8 cellular contexts compared by ENCODE assay signal in the genomic region with DNA sequence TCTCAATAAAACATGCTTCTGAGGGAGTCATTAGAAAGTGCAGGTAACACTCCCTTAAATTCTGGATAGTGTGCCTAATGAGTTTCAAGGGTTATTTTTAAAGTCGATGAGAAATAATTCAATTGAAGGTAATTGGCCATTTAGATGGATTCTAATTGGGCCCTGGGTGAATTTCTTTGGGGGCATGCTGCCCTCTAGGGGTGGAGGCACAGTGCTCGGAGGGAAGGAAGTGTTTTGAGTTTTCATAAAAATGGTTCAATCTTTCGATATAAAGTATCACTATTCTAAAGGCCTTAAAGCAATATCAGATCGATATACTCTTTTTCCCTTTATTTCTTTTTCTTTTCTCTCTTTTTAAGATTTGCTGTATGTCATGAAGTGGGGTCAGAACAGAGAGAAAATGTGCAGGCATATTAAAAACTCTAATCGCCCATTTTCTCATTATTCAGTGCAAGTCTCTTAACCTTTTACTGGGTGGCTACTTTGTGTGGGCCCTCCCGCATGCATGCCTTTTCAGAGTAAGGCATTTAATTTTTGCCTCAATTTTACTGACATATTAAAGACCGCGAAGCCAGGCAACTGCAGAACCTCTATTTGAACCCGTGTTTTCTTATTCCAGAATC. TPM values are rescaled to one million over a fixed set of nuclear protein-coding genes. Genes with fewer than 3 reads are reported as not detected.
DNase-seq lines count a peak whose midpoint lies in the region; ATAC-seq and TF ChIP-seq lines count a peak whose summit lies in the region.

No MANE protein-coding gene starts in this region.

- H3K27me3 ChIP-seq in Panc1 (ENCODE audit: control insufficient read depth, insufficient read depth, low read length) (no peaks in the 10 kb centered on the region), endodermal cell (ENCODE audit: control insufficient read depth, insufficient read depth, low read length, poor library complexity, severe bottlenecking) (peaks cover 76% of the 10 kb centered on the region), aorta (ENCODE audit: control insufficient read depth in 1 of 2, insufficient read depth in 2 of 2, low read length in 1 of 2) (no peaks in the 10 kb centered on the region), uterus (peaks cover 0 to 4% of the 10 kb centered on the region in 2 donors)

- intact Hi-C loops in Panc1 (cut with micrococcal nuclease; ENCODE audit: unreplicated experiment), result loop anchor here (10.0 kb wide), 1 partner anchor 182 kb away; no protein-coding TSS in a partner anchor
- intact Hi-C loops in aorta (cut with DNase I), result loop anchor here in 1 of 2 donors (5.0 kb wide), 1 partner anchor 590 kb away; no protein-coding TSS in a partner anchor
- intact Hi-C loops in uterus (cut with DNase I; ENCODE audit: low total_unique reads), result no loop called here

- CTCF ChIA-PET in Panc1 (lab: Charles Lee), result no interaction called here

- TF ChIP-seq POLR2A in uterus (IDR thresholded peaks at IDR 0.05), result no peak

- DNase-seq in NCI-H187 (lab: John Stamatoyannopoulos, UW) (peak; percentile 54 to 56), NCI-H187 treated with DMSO at 0.1 percent for 48 hours (lab: John Stamatoyannopoulos, UW) (no peak), HPDE6-E6E7 (ENCODE audit: extremely low spot score) (peak; percentile 49), Panc1 (ENCODE audit: low read depth, low spot score) (no peak), endodermal cell (peak; percentile 75), pons (ENCODE audit: low spot score) (peak; percentile 59), aorta (no peak), uterus (no peak)

- peaks cover 48% of the 10 kb centered on the region for H3K27me3 Mint-ChIP-seq in endodermal cell (ENCODE audit: insufficient read depth)

- no peaks in the 10 kb centered on the region for H3K36me3 ChIP-seq in Panc1 (ENCODE audit: control insufficient read depth, insufficient read depth, low read length)
- no peaks in the 10 kb centered on the region for H3K36me3 ChIP-seq in endodermal cell (ENCODE audit: control insufficient read depth, insufficient read depth, low read length)
- H3K36me3 ChIP-seq in aorta (ENCODE audit: control insufficient read depth in 1 of 2, insufficient read depth in 2 of 2, low read length in 1 of 2), result no peaks in the 10 kb centered on the region
- no peaks in the 10 kb centered on the region for H3K36me3 ChIP-seq in uterus

- H3K9ac ChIP-seq in endodermal cell (ENCODE audit: extremely low read depth, low read length, poor library complexity, severe bottlenecking), result no peak overlapping the region

- in situ Hi-C loops in Panc1 (cut with HindIII; ENCODE audit: low pct_unique_long_range_greater_than_20kb, low sequenced_read_pairs), result no loop called here

- H3K4me3 Mint-ChIP-seq in endodermal cell, result no peak overlapping the region

- 55 to 68% methylated on average over 3 to 9 of the region's 9 CpGs for WGBS in endodermal cell (ENCODE audit: insufficient coverage in 1 of 2, insufficient read length in 1 of 2), 2 experiments
- whole genome bisulfite sequencing in aorta, 2 donors, result 61 to 65% methylated on average over 9 of the region's 9 CpGs

- POLR2A ChIA-PET in Panc1 (lab: Charles Lee), result no interaction called here

- H3K9me3 ChIP-seq in Panc1 (ENCODE audit: control insufficient read depth, insufficient read depth, low read depth, low read length) (no peaks in the 10 kb centered on the region), endodermal cell (ENCODE audit: control insufficient read depth, low read length) (no peaks in the 10 kb centered on the region), aorta (ENCODE audit: control insufficient read depth, low read length) (no peaks in the 10 kb centered on the region), uterus (no peaks in the 10 kb centered on the region)

- H3K36me3 Mint-ChIP-seq in endodermal cell (ENCODE audit: low read depth), result no peaks in the 10 kb centered on the region

- no peaks in the 10 kb centered on the region for H3K4me1 ChIP-seq in Panc1 (ENCODE audit: control insufficient read depth, insufficient read depth, low read length)
- no peaks in the 10 kb centered on the region for H3K4me1 ChIP-seq in endodermal cell (ENCODE audit: control insufficient read depth, insufficient read depth, low read length)
- no peaks in the 10 kb centered on the region for H3K4me1 ChIP-seq in aorta (ENCODE audit: control insufficient read depth in 1 of 2, insufficient read depth in 2 of 2, low read length in 2 of 2)
- no peaks in the 10 kb centered on the region for H3K4me1 ChIP-seq in uterus

- H3K27ac Mint-ChIP-seq in endodermal cell, result no peak overlapping the region

- no peaks in the 10 kb centered on the region for H3K9me3 Mint-ChIP-seq in endodermal cell

- BruUV-seq in Panc1 (replicated peaks; lab: Mats Ljungman, UMichigan), result no TSS peak

- no peak for ATAC-seq in Panc1
- no peak for ATAC-seq in aorta (ENCODE audit: low FRiP score)

- H3K4me1 Mint-ChIP-seq in endodermal cell, result peaks cover 3% of the 10 kb centered on the region

- TF ChIP-seq CTCF in Panc1 (IDR thresholded peaks at IDR 0.05) (peak; percentile 80), endodermal cell (conservative IDR thresholded peaks at IDR 0.05) (peak; percentile 96), uterus (IDR thresholded peaks at IDR 0.05) (peak in 2 of 4 experiments; percentile 13 to 19)

- H3K27ac ChIP-seq in Panc1 (ENCODE audit: low read length), result no peak overlapping the region
- no peak overlapping the region for H3K27ac ChIP-seq in endodermal cell (ENCODE audit: low read depth, low read length)
- H3K27ac ChIP-seq in aorta (ENCODE audit: low read depth in 1 of 2, low read length in 2 of 2), result no peak overlapping the region
- no peak overlapping the region for H3K27ac ChIP-seq in uterus

- H3K4me3 ChIP-seq in Panc1 (ENCODE audit: low read depth in 2 of 2, low read length in 2 of 2), result no peak overlapping the region
- no peak overlapping the region for H3K4me3 ChIP-seq in endodermal cell (ENCODE audit: low read length)
- H3K4me3 ChIP-seq in aorta (ENCODE audit: low read length in 2 of 2), result no peak overlapping the region
- H3K4me3 ChIP-seq in uterus, result no peak overlapping the region

RNA-seq across cellular contexts. Expression of a gene that starts 25.5 kb away (rescaled TPM):
- total RNA-seq in Panc1 (2021; ENCODE audit: unreplicated experiment), result 0.18 TPM
- 0.23 TPM for polyA plus RNA-seq in Panc1 (2012; ENCODE audit: insufficient read length)
- under 1 TPM in 1 of 2 donors, not detected in 1; 0.77 TPM for total RNA-seq in endodermal cell
- 0.18 TPM for polyA plus RNA-seq in endodermal cell (2013, experiment 1 of 2)
- not detected for polyA plus RNA-seq in endodermal cell (2013, experiment 2 of 2)
- total RNA-seq in aorta, result not detected
- not detected for polyA plus RNA-seq in aorta
- total RNA-seq in uterus, result under 1 TPM in 1 of 4 donors, not detected in 3; 0.46 TPM

RNA-seq across cellular contexts. Expression of a gene that starts 36.9 kb away (rescaled TPM):
- 0.13 TPM for total RNA-seq in Panc1 (2021; ENCODE audit: unreplicated experiment)
- polyA plus RNA-seq in Panc1 (2012; ENCODE audit: insufficient read length), result not detected
- under 1 TPM; 0.31 to 0.62 TPM for total RNA-seq in endodermal cell
- 0.25 TPM for polyA plus RNA-seq in endodermal cell (2013, experiment 1 of 2)
- polyA plus RNA-seq in endodermal cell (2013, experiment 2 of 2), result 0.12 TPM
- total RNA-seq in aorta, result not detected
- polyA plus RNA-seq in aorta, result under 1 TPM in 1 of 2 donors, not detected in 1; 0.13 TPM
- not detected for total RNA-seq in uterus

Comparison
In these comparisons a context has a peak if more than half of its experiments do, and no peak if none do; other contexts are left out.
1. DNase-seq: peak in NCI-H187 (2 of 2), HPDE6-E6E7 (single experiment), endodermal cell (single experiment) and pons (single experiment); none in NCI-H187 treated with DMSO at 0.1 percent for 48 hours (single experiment), Panc1 (single experiment), aorta (0 of 2) and uterus (0 of 2).